Comparison of ENCODE assay signal across 8 cellular contexts in genomic region chr11:45371251-45371749, GRCh38.
DNase-seq lines count a peak whose midpoint lies in the region; ATAC-seq, FAIRE-seq and TF ChIP-seq lines count a peak whose summit lies in the region.

No MANE protein-coding gene starts in this region.

- ATAC-seq in HG02588 (IDR thresholded peaks at IDR 0.05; ENCODE audit: unreplicated experiment) = no peak

- no peaks in the 10 kb centered on the region for H3K9me3 ChIP-seq in WERI-Rb-1 (ENCODE audit: severe bottlenecking)
- no peaks in the 10 kb centered on the region for H3K9me3 ChIP-seq in kidney (ENCODE audit: control insufficient read depth in 1 of 2, low read length in 2 of 2)

- H3K27ac ChIP-seq in WERI-Rb-1 = peak overlapping the region; percentile 88
- H3K27ac ChIP-seq in kidney (ENCODE audit: low read depth in 2 of 2, low read length in 2 of 2) = no peak overlapping the region

- no peak overlapping the region for H3K9ac ChIP-seq in kidney (ENCODE audit: low read length in 2 of 2)

- no peaks in the 10 kb centered on the region for H3K36me3 Mint-ChIP-seq in CD14-positive monocyte

- no peak overlapping the region for H3K27ac Mint-ChIP-seq in CD14-positive monocyte

- H3K27me3 ChIP-seq in WERI-Rb-1 (ENCODE audit: insufficient read depth, low read depth, severe bottlenecking) = no peaks in the 10 kb centered on the region

- H3K27me3 Mint-ChIP-seq in CD14-positive monocyte (ENCODE audit: low read depth in 3 of 3) = peaks cover 38 to 64% (median 46%) of the 10 kb centered on the region in 3 donors

- H3K4me3 Mint-ChIP-seq in CD14-positive monocyte = peak overlapping the region in 1 of 2 donors; percentile 52

- TF ChIP-seq CTCF in CD14-positive monocyte (IDR thresholded peaks at IDR 0.05) (peak; percentile 82), WERI-Rb-1 (IDR thresholded peaks at IDR 0.05; ENCODE audit: low read depth, low read length) (peak; percentile 96), cardiac fibroblast (IDR thresholded peaks at IDR 0.05; ENCODE audit: low read depth, low read length) (peak; percentile 96), kidney (IDR thresholded peaks at IDR 0.05; ENCODE audit: borderline replicate concordance, extremely low read depth, insufficient read depth) (peak; percentile 87)

- no peak for FAIRE-seq in kidney (lab: Jason Lieb, UNC)

- intact Hi-C loops in CD14-positive monocyte (cut with micrococcal nuclease) = loop anchor here in 1 of 2 donors (2.0 kb wide), 1 partner anchor 284 kb away; no protein-coding TSS in a partner anchor
- intact Hi-C loops in kidney (cut with DNase I) = loop anchor here (10.0 kb wide), 2 partner anchors 284 to 404 kb away; no protein-coding TSS in a partner anchor

- H3K36me3 ChIP-seq in WERI-Rb-1 (peaks cover under 1% of the 10 kb centered on the region), kidney (ENCODE audit: control insufficient read depth in 1 of 2, insufficient read depth in 2 of 2, low read length in 2 of 2) (no peaks in the 10 kb centered on the region)

- peaks cover 0 to 3% of the 10 kb centered on the region in 2 donors for H3K4me1 ChIP-seq in kidney (ENCODE audit: control insufficient read depth in 1 of 2, insufficient read depth in 1 of 2, low read depth in 1 of 2, low read length in 2 of 2)

- peaks cover 9% of the 10 kb centered on the region for H3K4me1 Mint-ChIP-seq in CD14-positive monocyte

- no peaks in the 10 kb centered on the region for H3K9me3 Mint-ChIP-seq in CD14-positive monocyte

- DNase-seq in CD14-positive monocyte (ENCODE audit: low spot score) (no peak), GOT3 (lab: John Stamatoyannopoulos, UW) (peak; percentile 14), NCI-H2107 treated with DMSO at 0.1 percent for 48 hours (lab: John Stamatoyannopoulos, UW; ENCODE audit: unreplicated experiment) (peak; percentile 86), WERI-Rb-1 (peak; percentile 88), cardiac fibroblast (ENCODE audit: low read depth in 2 of 2) (peak; percentile 71 to 74), kidney (no peak)
- peak; percentile 24 to 55 (median 49) for DNase-seq in stimulated activated CD4-positive, alpha-beta T cell treated with anti-CD3 and anti-CD28 coated beads, Interleukin-1b, Interleukin-23, amount 100 ng/mL, for 24 hours (ENCODE audit: low read depth in 4 of 4, low spot score in 1 of 4)

- H3K4me3 ChIP-seq in WERI-Rb-1 (ENCODE audit: low read depth, low read length) = peak overlapping the region; percentile 7; the same call in 1 of the 2 replicates
- no peak overlapping the region for H3K4me3 ChIP-seq in cardiac fibroblast (replicated peaks in 1 of 2; ENCODE audit: low read depth in 2 of 2, low read length in 2 of 2)
- H3K4me3 ChIP-seq in kidney (ENCODE audit: low read length in 2 of 2) = no peak overlapping the region

Comparison
In these comparisons a context has a peak if more than half of its experiments do, and no peak if none do; other contexts are left out.
1. DNase-seq: peak in GOT3 (single experiment), NCI-H2107 treated with DMSO at 0.1 percent for 48 hours (single experiment), WERI-Rb-1 (single experiment), cardiac fibroblast (2 of 2) and stimulated activated CD4-positive, alpha-beta T cell treated with anti-CD3 and anti-CD28 coated beads, Interleukin-1b, Interleukin-23, amount 100 ng/mL, for 24 hours (4 of 4); none in CD14-positive monocyte (single experiment) and kidney (single experiment).
2. Peak in every context shown above with its lines, with median percentiles within 50 percentile points of each other: CTCF ChIP-seq.